ENCODE assay signal across 22 cellular contexts in genomic region chr6:90598192-90598951, GRCh38. TPM values are rescaled to one million over a fixed set of nuclear protein-coding genes. Genes with fewer than 3 reads are reported as not detected.
DNase-seq lines count a peak whose midpoint lies in the region; ATAC-seq and TF ChIP-seq lines count a peak whose summit lies in the region.
"Had no signal": no experiment of that assay in that cellular context is flagged by ENCODE, and none has a peak within 500 bp of the region (broad histone marks: within the 10 kb centered on the region; RNA-seq: fewer than 3 reads in every experiment).

No MANE protein-coding gene starts in this region.

- CTCF ChIA-PET in HCT116 (lab: Charles Lee) = no interaction called here

- H3K4me1 ChIP-seq in HCT116 (ENCODE audit: control insufficient read depth in 1 of 2, insufficient read depth in 2 of 2, low read length in 2 of 2) (no peaks in the 10 kb centered on the region), Loucy (ENCODE audit: insufficient read depth, low read length, poor library complexity, severe bottlenecking) (no peaks in the 10 kb centered on the region), neuron (ENCODE audit: insufficient read depth, low read length) (peaks cover 44% of the 10 kb centered on the region), right atrium auricular region (no peaks in the 10 kb centered on the region)
- H3K4me1 ChIP-seq: A549; BE2C; BLaER1 treated with 17β-estradiol and CSF1 and Interleukin-3, amounts not matched to agents 10 nM and 100 nM had no signal

- no peak for TF ChIP-seq CTCF in HCT116 (IDR thresholded peaks at IDR 0.05 in 2 of 3, conservative IDR thresholded peaks at IDR 0.05 in 1 of 3; ENCODE audit: borderline replicate concordance in 1 of 3, insufficient read depth in 1 of 3, low read depth in 2 of 3, low read length in 2 of 3)
- TF ChIP-seq CTCF in Loucy (conservative IDR thresholded peaks at IDR 0.05; ENCODE audit: low read length) = no peak
- TF ChIP-seq CTCF in right atrium auricular region (IDR thresholded peaks at IDR 0.05) = no peak

- H3K9ac ChIP-seq in HCT116 (ENCODE audit: low read length) = no peak overlapping the region
- H3K9ac ChIP-seq in Loucy (ENCODE audit: low read depth, low read length, poor library complexity, severe bottlenecking) = no peak overlapping the region
- H3K9ac ChIP-seq in SK-N-MC (ENCODE audit: insufficient read length) = no peak overlapping the region
- H3K9ac ChIP-seq: BLaER1 treated with 17β-estradiol and CSF1 and Interleukin-3, amounts not matched to agents 10 nM and 100 nM had no signal

- no peaks in the 10 kb centered on the region for H3K27me3 ChIP-seq in HCT116 (ENCODE audit: insufficient read depth, low read length)
- peaks cover 36% of the 10 kb centered on the region for H3K27me3 ChIP-seq in Loucy (ENCODE audit: insufficient read depth, low read length, poor library complexity, severe bottlenecking)
- H3K27me3 ChIP-seq in neuron (ENCODE audit: insufficient read depth, low read length) = no peaks in the 10 kb centered on the region
- no peaks in the 10 kb centered on the region for H3K27me3 ChIP-seq in right atrium auricular region
- H3K27me3 ChIP-seq: BLaER1 treated with 17β-estradiol and CSF1 and Interleukin-3, amounts not matched to agents 10 nM and 100 nM had no signal

- H3K27ac ChIP-seq in HCT116 (ENCODE audit: low read depth, low read length) (no peak overlapping the region), SK-N-MC (peak overlapping the region; percentile 79; the same call in 1 of the 2 replicates), right atrium auricular region (no peak overlapping the region)
- H3K27ac ChIP-seq: A549; BLaER1 treated with 17β-estradiol and CSF1 and Interleukin-3, amounts not matched to agents 10 nM and 100 nM had no signal

- no peaks in the 10 kb centered on the region for H4K20me1 ChIP-seq in HCT116 (ENCODE audit: insufficient read depth)
- no peaks in the 10 kb centered on the region for H4K20me1 ChIP-seq in Loucy (ENCODE audit: insufficient read depth, low read length, poor library complexity, severe bottlenecking)
- H4K20me1 ChIP-seq: BLaER1 treated with 17β-estradiol and CSF1 and Interleukin-3, amounts not matched to agents 10 nM and 100 nM had no signal

- RAD21 ChIA-PET in HCT116 (lab: Charles Lee; ENCODE audit: low non-redundant PET in 1 of 2, low total read pairs in 2 of 2, uncharacterized antibody in 2 of 2, unreplicated experiment in 2 of 2) = no interaction called here

- no peak for ATAC-seq in HCT116

- H3K36me3 ChIP-seq in HCT116 (ENCODE audit: control insufficient read depth in 1 of 2, insufficient read depth in 2 of 2, low read length in 2 of 2) = no peaks in the 10 kb centered on the region
- H3K36me3 ChIP-seq in Loucy (ENCODE audit: insufficient read depth, low read length) = no peaks in the 10 kb centered on the region
- H3K36me3 ChIP-seq in SK-N-MC (ENCODE audit: insufficient read depth, low read length) = no peaks in the 10 kb centered on the region
- H3K36me3 ChIP-seq in neuron (ENCODE audit: insufficient read depth, low read length) = no peaks in the 10 kb centered on the region
- H3K36me3 ChIP-seq in right atrium auricular region = no peaks in the 10 kb centered on the region
- H3K36me3 ChIP-seq: BE2C; BLaER1 treated with 17β-estradiol and CSF1 and Interleukin-3, amounts not matched to agents 10 nM and 100 nM had no signal

- DNase-seq in HCT116 (ENCODE audit: low read depth, low spot score) (no peak), SK-N-MC (ENCODE audit: low read depth, low spot score) (no peak), right atrium auricular region (ENCODE audit: low spot score) (no peak), nucleus accumbens (lab: John Stamatoyannopoulos, UW) (no peak), NCI-H1417 (lab: John Stamatoyannopoulos, UW) (no peak)
- DNase-seq: 8988T; ACHN; AML-193; BE2C; Calu3; CD4-positive, alpha-beta memory T cell; COR-L47; DMS53; DMS79 treated with DMSO at 0.1 percent for 48 hours; GF-D8; H7; HCEC 1CT; HFFc6 had no signal

- H2AFZ ChIP-seq in HCT116 (ENCODE audit: low read depth, low read length, poor library complexity, severe bottlenecking) (peak overlapping the region; percentile 63), Loucy (ENCODE audit: low read length) (peak overlapping the region; percentile 68), neuron (ENCODE audit: low read depth, low read length) (peak overlapping the region; percentile 48)

- H3K79me2 ChIP-seq in HCT116 (ENCODE audit: insufficient read depth, low read length) (no peaks in the 10 kb centered on the region), Loucy (ENCODE audit: insufficient read depth, low read length) (no peaks in the 10 kb centered on the region)

- TF ChIP-seq POLR2A in HCT116 (IDR thresholded peaks at IDR 0.05; ENCODE audit: borderline replicate concordance, extremely low read depth, insufficient read depth, insufficient read length) = no peak

- no peaks in the 10 kb centered on the region for H3K9me2 ChIP-seq in HCT116 (ENCODE audit: insufficient read depth)
- H3K9me2 ChIP-seq in Loucy (replicated peaks; ENCODE audit: low read depth, low read length) = no peaks in the 10 kb centered on the region

- H3K4me3 ChIP-seq in HCT116 (replicated peaks in 1 of 2; ENCODE audit: low read depth in 1 of 2, low read length in 2 of 2) (no peak overlapping the region), Loucy (ENCODE audit: low read length, poor library complexity, severe bottlenecking) (no peak overlapping the region), SK-N-MC (no peak overlapping the region), neuron (ENCODE audit: low read length) (no peak overlapping the region), right atrium auricular region (no peak overlapping the region)
- H3K4me3 ChIP-seq: A549; BLaER1 treated with 17β-estradiol and CSF1 and Interleukin-3, amounts not matched to agents 10 nM and 100 nM had no signal

- no peak for TF ChIP-seq RAD21 in HCT116 (IDR thresholded peaks at IDR 0.05; ENCODE audit: low read depth)

- BruUV-seq in HCT116 (replicated peaks; lab: Mats Ljungman, UMichigan) = no TSS peak

- H3K4me2 ChIP-seq in HCT116 (ENCODE audit: low read length) (no peak overlapping the region), Loucy (ENCODE audit: low read depth, low read length, poor library complexity, severe bottlenecking) (peak overlapping the region; percentile 19)
- H3K4me2 ChIP-seq: A549; BLaER1 treated with 17β-estradiol and CSF1 and Interleukin-3, amounts not matched to agents 10 nM and 100 nM had no signal

- H3K9me3 ChIP-seq in HCT116 (ENCODE audit: control insufficient read depth in 1 of 2, insufficient read depth in 1 of 2, low read depth in 1 of 2, low read length in 2 of 2) (no peaks in the 10 kb centered on the region), Loucy (ENCODE audit: insufficient read depth, low read depth, low read length) (no peaks in the 10 kb centered on the region), SK-N-MC (ENCODE audit: low read depth, low read length) (no peaks in the 10 kb centered on the region), neuron (ENCODE audit: low read length) (no peaks in the 10 kb centered on the region), right atrium auricular region (no peaks in the 10 kb centered on the region)
- H3K9me3 ChIP-seq: A549; BE2C; BLaER1 treated with 17β-estradiol and CSF1 and Interleukin-3, amounts not matched to agents 10 nM and 100 nM had no signal

- no peaks in the 10 kb centered on the region for H3F3A ChIP-seq in Loucy (ENCODE audit: low read depth)

- intact Hi-C loops in HCT116 (cut with micrococcal nuclease) = no loop called here

- POLR2A ChIA-PET in HCT116 (lab: Charles Lee) = no interaction called here

TF ChIP-seq in HCT116, 20 proteins besides CTCF, POLR2A, EP300 and RAD21:
- TF ChIP-seq EGR1 (IDR thresholded peaks at IDR 0.05; ENCODE audit: low read depth) = no peak
- TF ChIP-seq, protein P1, sequence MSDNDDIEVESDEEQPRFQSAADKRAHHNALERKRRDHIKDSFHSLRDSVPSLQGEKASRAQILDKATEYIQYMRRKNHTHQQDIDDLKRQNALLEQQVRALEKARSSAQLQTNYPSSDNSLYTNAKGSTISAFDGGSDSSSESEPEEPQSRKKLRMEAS (IDR thresholded peaks at IDR 0.05) = no peak
- no peak for TF ChIP-seq TCF7L2 (IDR thresholded peaks at IDR 0.05; ENCODE audit: borderline replicate concordance, extremely low read depth, insufficient read depth, insufficient read length)
- TF ChIP-seq, protein P2, sequence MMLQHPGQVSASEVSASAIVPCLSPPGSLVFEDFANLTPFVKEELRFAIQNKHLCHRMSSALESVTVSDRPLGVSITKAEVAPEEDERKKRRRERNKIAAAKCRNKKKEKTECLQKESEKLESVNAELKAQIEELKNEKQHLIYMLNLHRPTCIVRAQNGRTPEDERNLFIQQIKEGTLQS (IDR thresholded peaks at IDR 0.05) = no peak
- TF ChIP-seq EZH2phosphoT487 (IDR thresholded peaks at IDR 0.05; ENCODE audit: borderline replicate concordance) = no peak
- no peak for TF ChIP-seq ZFX (IDR thresholded peaks at IDR 0.05)
- TF ChIP-seq YY1 (IDR thresholded peaks at IDR 0.05; ENCODE audit: extremely low read depth, insufficient replicate concordance, low read depth, low read length) = no peak
- TF ChIP-seq ZNF274 (IDR thresholded peaks at IDR 0.05; ENCODE audit: low read depth, low read length) = no peak
- TF ChIP-seq ZBTB33 (IDR thresholded peaks at IDR 0.05; ENCODE audit: extremely low read depth, insufficient replicate concordance, low read length) = no peak
- TF ChIP-seq POLR2AphosphoS5 (IDR thresholded peaks at IDR 0.05; ENCODE audit: low read depth, low read length) = no peak

RNA-seq across cellular contexts. Expression of gene MAP3K7, which starts 11.5 kb away (rescaled TPM):
- 26.6 TPM for total RNA-seq in HCT116 (2021; ENCODE audit: unreplicated experiment)
- polyA plus RNA-seq in HCT116 (2012) = 10.4 and 12.7 TPM in 2 replicates
- 10 to 100 TPM; 17.1 to 17.5 TPM for total RNA-seq in right atrium auricular region
